In genomic region chr11:118439656-118440055, GRCh38 we compare ENCODE assay signal across 12 cellular contexts. TPM values are rescaled to one million over a fixed set of nuclear protein-coding genes. Genes with fewer than 3 reads are reported as not detected.
DNase-seq lines count a peak whose midpoint lies in the region; ATAC-seq and TF ChIP-seq lines count a peak whose summit lies in the region.
"Had no signal": no experiment of that assay in that cellular context is flagged by ENCODE, and none has a peak within 500 bp of the region (broad histone marks: within the 10 kb centered on the region; RNA-seq: fewer than 3 reads in every experiment).

No MANE protein-coding gene starts in this region.

- H3K27ac ChIP-seq in CD8-positive, alpha-beta T cell (ENCODE audit: low read depth, low read length): no peak overlapping the region
- H3K27ac ChIP-seq in Karpas-422 (ENCODE audit: low read length): no peak overlapping the region
- peak overlapping the region in 2 of 10 donors; percentile 37 to 93 for H3K27ac ChIP-seq in heart right ventricle
- peak overlapping the region in 1 of 2 donors; percentile 8 for H3K27ac ChIP-seq in ascending aorta

- no peak for ATAC-seq in CD8-positive, alpha-beta T cell
- peak; percentile 23 to 34 for ATAC-seq in activated naive CD4-positive, alpha-beta T cell treated with anti-CD3 and anti-CD28 coated beads, Interleukin-2, amount 50 U/mL, for 72 hours
- no peak for ATAC-seq in naive B cell (ENCODE audit: low read depth in 2 of 2)
- no peak for ATAC-seq in GM21825 (IDR thresholded peaks at IDR 0.05; ENCODE audit: unreplicated experiment)
- ATAC-seq in heart right ventricle: no peak

- peaks cover 60% of the 10 kb centered on the region for H3K4me1 ChIP-seq in CD8-positive, alpha-beta T cell (ENCODE audit: insufficient read depth, low read length)
- H3K4me1 ChIP-seq in Karpas-422 (ENCODE audit: low read length) (peaks cover 45% of the 10 kb centered on the region), heart right ventricle (peaks cover 3 to 80% (median 68%) of the 10 kb centered on the region in 9 donors), ascending aorta (peaks cover 7 to 29% of the 10 kb centered on the region in 2 donors)

- H3K9ac ChIP-seq in Karpas-422 (ENCODE audit: low read length): no peak overlapping the region

- H3K4me3 Mint-ChIP-seq in CD8-positive, alpha-beta T cell: peak overlapping the region; percentile 50
- H3K4me3 Mint-ChIP-seq in naive B cell: peak overlapping the region in 7 of 8 donors; percentile 12 to 95 (median 48)

- H3K9me3 ChIP-seq in CD8-positive, alpha-beta T cell (ENCODE audit: low read length): no peaks in the 10 kb centered on the region
- H3K9me3 ChIP-seq in Karpas-422 (ENCODE audit: low read length) (no peaks in the 10 kb centered on the region), heart right ventricle (no peaks in the 10 kb centered on the region), ascending aorta (no peaks in the 10 kb centered on the region)

- H3K9me3 Mint-ChIP-seq in CD8-positive, alpha-beta T cell: no peaks in the 10 kb centered on the region
- H3K9me3 Mint-ChIP-seq in activated naive CD4-positive, alpha-beta T cell treated with anti-CD3 and anti-CD28 coated beads, Interleukin-2, amount 50 U/mL, for 72 hours: no peaks in the 10 kb centered on the region
- H3K9me3 Mint-ChIP-seq in naive B cell: no peaks in the 10 kb centered on the region

- H3K4me2 ChIP-seq in Karpas-422 (ENCODE audit: low read depth, low read length, poor library complexity, severe bottlenecking): peak overlapping the region; percentile 92

- TF ChIP-seq CTCF in CD8-positive, alpha-beta T cell (IDR thresholded peaks at IDR 0.05): no peak
- TF ChIP-seq CTCF in heart right ventricle (IDR thresholded peaks at IDR 0.05) (no peak), ascending aorta (IDR thresholded peaks at IDR 0.05) (no peak)

- intact Hi-C loops in CD8-positive, alpha-beta T cell (cut with DNase I, micrococcal nuclease): loop anchor here (5.0 kb wide), 5 partner anchors 82 to 488 kb away; partner anchors contain the start of genes ARCN1 (in 1 of the 2), BCL9L (in 1 of the 2), DDX6 (in 1 of the 2) and MPZL3 (in 1 of the 2)
- intact Hi-C loops in heart right ventricle (cut with DNase I): loop anchor here in 5 of 10 donors (5.0 to 10.0 kb wide), 3 partner anchors 37 to 48 kb away; partner anchors contain the start of gene ATP5MG (in 3 of the 5)
- intact Hi-C loops in ascending aorta (cut with DNase I): loop anchor here (5.0 to 10.0 kb wide), 5 partner anchors 183 to 1993 kb away; partner anchors contain the start of genes C2CD2L, DPAGT1, SIDT2 and USP2

- H3K27me3 ChIP-seq in CD8-positive, alpha-beta T cell (ENCODE audit: insufficient read depth, low read length): no peaks in the 10 kb centered on the region
- no peaks in the 10 kb centered on the region for H3K27me3 ChIP-seq in Karpas-422 (ENCODE audit: low read length)
- no peaks in the 10 kb centered on the region for H3K27me3 ChIP-seq in heart right ventricle
- no peaks in the 10 kb centered on the region for H3K27me3 ChIP-seq in ascending aorta
- H3K27me3 ChIP-seq: cardiac muscle cell had no signal

- POLR2A ChIA-PET in CD8-positive, alpha-beta T cell (lab: Charles Lee): interaction anchor here (0.6 to 1.0 kb wide), 4 partner anchors 35 to 351 kb away, joined by 3 to 4 read pairs (median 3); partner anchors contain the start of gene CD3G

- peaks cover 62% of the 10 kb centered on the region for H3K4me1 Mint-ChIP-seq in CD8-positive, alpha-beta T cell (ENCODE audit: low read depth)
- peaks cover 67 to 77% (median 77%) of the 10 kb centered on the region in 3 donors for H3K4me1 Mint-ChIP-seq in naive B cell

- CTCF ChIA-PET in CD8-positive, alpha-beta T cell (lab: Charles Lee): interaction anchor here (1.2 to 3.6 kb wide), 4 partner anchors 9 to 242 kb away, joined by 3 to 9 read pairs (median 5); no protein-coding TSS in a partner anchor

- no peaks in the 10 kb centered on the region for H3K9me2 ChIP-seq in Karpas-422 (replicated peaks; ENCODE audit: insufficient read depth, low read length)

- H4K20me1 ChIP-seq in Karpas-422 (ENCODE audit: insufficient read depth, low read depth, low read length): peaks cover 11% of the 10 kb centered on the region; the same call in 1 of the 2 replicates

- H3K4me3 ChIP-seq in CD8-positive, alpha-beta T cell (ENCODE audit: low read depth, low read length): no peak overlapping the region
- H3K4me3 ChIP-seq in Karpas-422 (ENCODE audit: low read length) (0 out of 2 replicates have a peak overlapping the region, but pooled peaks have one; percentile 83), heart right ventricle (peak overlapping the region in 1 of 10 donors; percentile 94), ascending aorta (no peak overlapping the region)

- peaks cover 81% of the 10 kb centered on the region for H3K79me2 ChIP-seq in Karpas-422 (ENCODE audit: low read length)

- DNase-seq in CD8-positive, alpha-beta T cell: no peak
- DNase-seq in Karpas-422: no peak
- DNase-seq in activated naive CD4-positive, alpha-beta T cell treated with anti-CD3 and anti-CD28 coated beads, Interleukin-2, amount 50 U/mL, for 72 hours (ENCODE audit: low spot score in 2 of 2): no peak
- DNase-seq in naive B cell: no peak
- DNase-seq in DMS53 (lab: John Stamatoyannopoulos, UW): no peak
- DNase-seq in heart right ventricle: no peak
- no peak for DNase-seq in ascending aorta (ENCODE audit: low spot score in 2 of 2)
- DNase-seq: islet precursor cell, MM.1S, NCI-H510A had no signal

- peaks cover 55% of the 10 kb centered on the region for H3K36me3 Mint-ChIP-seq in CD8-positive, alpha-beta T cell
- H3K36me3 Mint-ChIP-seq in activated naive CD4-positive, alpha-beta T cell treated with anti-CD3 and anti-CD28 coated beads, Interleukin-2, amount 50 U/mL, for 72 hours: peaks cover 0 to 5% of the 10 kb centered on the region in 2 donors
- peaks cover 0 to 6% of the 10 kb centered on the region in 2 donors for H3K36me3 Mint-ChIP-seq in naive B cell

- no peak overlapping the region for H2AFZ ChIP-seq in Karpas-422 (ENCODE audit: low read length)

- no peaks in the 10 kb centered on the region for H3K36me3 ChIP-seq in CD8-positive, alpha-beta T cell (ENCODE audit: insufficient read depth, low read length)
- H3K36me3 ChIP-seq in Karpas-422 (ENCODE audit: insufficient read depth, low read length): peaks cover 17% of the 10 kb centered on the region; the same call in 1 of the 2 replicates
- H3K36me3 ChIP-seq in heart right ventricle: peaks cover 0 to 22% (median 0%) of the 10 kb centered on the region in 9 donors
- no peaks in the 10 kb centered on the region for H3K36me3 ChIP-seq in ascending aorta
- H3K36me3 ChIP-seq: cardiac muscle cell had no signal

- H3K27ac Mint-ChIP-seq in CD8-positive, alpha-beta T cell: peak overlapping the region; percentile 98
- peak overlapping the region; percentile 81 to 90 for H3K27ac Mint-ChIP-seq in activated naive CD4-positive, alpha-beta T cell treated with anti-CD3 and anti-CD28 coated beads, Interleukin-2, amount 50 U/mL, for 72 hours
- peak overlapping the region in 4 of 6 donors; percentile 65 to 92 (median 86) for H3K27ac Mint-ChIP-seq in naive B cell

- H3K27me3 Mint-ChIP-seq in CD8-positive, alpha-beta T cell (ENCODE audit: low read depth): no peaks in the 10 kb centered on the region
- no peaks in the 10 kb centered on the region for H3K27me3 Mint-ChIP-seq in naive B cell

RNA-seq across cellular contexts. Expression of gene KMT2A, which starts 3.4 kb away (rescaled TPM):
- 100 to 1,000 TPM; 127 to 136 TPM for total RNA-seq in CD8-positive, alpha-beta T cell
- total RNA-seq in Karpas-422 (2014; rRNA removed; shearing (Covaris generic); ENCODE audit: low replicate concordance): 37.6 and 40.7 TPM in 2 replicates
- 10 to 100 TPM; 71.4 to 99.3 TPM for total RNA-seq in activated naive CD4-positive, alpha-beta T cell treated with anti-CD3 and anti-CD28 coated beads, Interleukin-2, amount 50 U/mL, for 72 hours
- polyA plus RNA-seq in naive B cell (ENCODE audit: low read depth in 6 of 6) (10 to 100 TPM in 5 of 6 donors, 1 to 10 TPM in 1; 5.2 to 42.2 (median 17.1) TPM), heart right ventricle (10 to 100 TPM in 1 of 2 donors, 1 to 10 TPM in 1; 4.1 to 13.8 TPM)
- total RNA-seq in heart right ventricle (10 to 100 TPM; 16.3 to 44.5 (median 38.9) TPM), ascending aorta (61.3 TPM)

RNA-seq across cellular contexts. Expression of gene ATP5MG, which starts 38.2 kb away (rescaled TPM):
- total RNA-seq in CD8-positive, alpha-beta T cell: 100 to 1,000 TPM; 148 to 160 TPM
- total RNA-seq in Karpas-422 (2014; rRNA removed; shearing (Covaris generic); ENCODE audit: low replicate concordance): 80.7 and 82.4 TPM in 2 replicates
- 100 to 1,000 TPM; 231 to 249 TPM for total RNA-seq in activated naive CD4-positive, alpha-beta T cell treated with anti-CD3 and anti-CD28 coated beads, Interleukin-2, amount 50 U/mL, for 72 hours
- polyA plus RNA-seq in naive B cell (ENCODE audit: low read depth in 6 of 6) (100 to 1,000 TPM; 418 to 680 (median 501) TPM), heart right ventricle (100 to 1,000 TPM; 365 to 800 TPM)
- total RNA-seq in heart right ventricle (100 to 1,000 TPM; 482 to 777 (median 688) TPM), ascending aorta (23.7 TPM)

Comparison
In these comparisons a context has a peak if more than half of its experiments do, and no peak if none do; other contexts are left out.
1. ATAC-seq: peak in activated naive CD4-positive, alpha-beta T cell treated with anti-CD3 and anti-CD28 coated beads, Interleukin-2, amount 50 U/mL, for 72 hours (2 of 2); none in CD8-positive, alpha-beta T cell (single experiment), naive B cell (0 of 2), GM21825 (single experiment) and heart right ventricle (0 of 8).
2. Peak in every context shown above with its lines, with median percentiles within 50 percentile points of each other: H3K27ac Mint-ChIP-seq.